11 cellular contexts compared by ENCODE assay signal in the genomic region with DNA sequence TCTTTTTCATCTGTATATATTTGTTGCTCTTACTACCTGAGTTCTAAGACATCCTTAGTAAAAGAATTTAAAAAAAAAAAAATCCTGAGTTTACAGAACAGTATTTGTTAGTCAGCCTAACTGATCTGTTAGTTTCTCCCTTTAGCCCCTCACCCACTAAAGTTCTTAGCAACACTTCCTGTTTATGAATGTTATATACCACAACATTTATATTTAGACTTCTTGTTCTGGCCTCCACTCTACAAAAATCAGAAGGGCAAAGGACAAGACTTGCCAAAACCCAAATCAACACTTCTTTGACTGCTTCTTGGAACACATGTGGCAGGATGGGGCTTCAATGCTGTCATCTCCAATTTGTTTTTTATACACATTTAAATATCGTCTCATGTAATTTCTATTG.
DNase-seq lines count a peak whose midpoint lies in the region; ATAC-seq and TF ChIP-seq lines count a peak whose summit lies in the region.
"Had no signal": no experiment of that assay in that cellular context is flagged by ENCODE, and none has a peak within 500 bp of the region (broad histone marks: within the 10 kb centered on the region; RNA-seq: fewer than 3 reads in every experiment).

No MANE protein-coding gene starts in this region.

- H3K9me3 ChIP-seq in psoas muscle: no peaks in the 10 kb centered on the region
- H3K9me3 ChIP-seq: A549, upper lobe of left lung had no signal

- no peaks in the 10 kb centered on the region for H3K27me3 ChIP-seq in psoas muscle (ENCODE audit: insufficient read depth in 3 of 3, low read length in 2 of 3)
- H3K27me3 ChIP-seq: upper lobe of left lung had no signal

- POLR2A ChIA-PET in activated CD8-positive, alpha-beta T cell treated with anti-CD3 and anti-CD28 coated beads, Interleukin-2, amount 10 ng/mL, durations not matched to agents 7 days and 5 days (lab: Charles Lee): no interaction called here

- peak; percentile 73 for ATAC-seq in activated CD8-positive, alpha-beta memory T cell treated with anti-CD3 and anti-CD28 coated beads, Interleukin-2, amount 10 ng/mL, durations not matched to agents 7 days and 5 days
- ATAC-seq in HG03159 (IDR thresholded peaks at IDR 0.05; ENCODE audit: unreplicated experiment): peak; percentile 63
- ATAC-seq in activated CD8-positive, alpha-beta T cell treated with anti-CD3 and anti-CD28 coated beads, Interleukin-2, amount 10 ng/mL, durations not matched to agents 7 days and 5 days: peak; percentile 70
- no peak for ATAC-seq in stimulated activated memory B cell treated with anti-CD40 and anti-IgM and Interleukin-4, amounts not matched to agents 10 μg/mL and 1 μg/mL and 100 μg/mL, for 72 hours
- no peak for ATAC-seq in HG02759 (IDR thresholded peaks at IDR 0.05; ENCODE audit: unreplicated experiment)
- no peak for ATAC-seq in psoas muscle
- ATAC-seq: A549 had no signal

- H3K27ac ChIP-seq in psoas muscle: no peak overlapping the region
- H3K27ac ChIP-seq: A549, upper lobe of left lung had no signal

- peaks cover 61% of the 10 kb centered on the region for H3K4me1 Mint-ChIP-seq in activated CD8-positive, alpha-beta memory T cell treated with anti-CD3 and anti-CD28 coated beads, Interleukin-2, amount 10 ng/mL, durations not matched to agents 7 days and 5 days
- peaks cover 72% of the 10 kb centered on the region for H3K4me1 Mint-ChIP-seq in activated CD8-positive, alpha-beta T cell treated with anti-CD3 and anti-CD28 coated beads, Interleukin-2, amount 10 ng/mL, durations not matched to agents 7 days and 5 days (ENCODE audit: low read depth)
- H3K4me1 Mint-ChIP-seq in stimulated activated memory B cell treated with anti-CD40 and anti-IgM and Interleukin-4, amounts not matched to agents 10 μg/mL and 1 μg/mL and 100 μg/mL, for 72 hours: peaks cover 79% of the 10 kb centered on the region

- DNase-seq in activated CD8-positive, alpha-beta memory T cell treated with anti-CD3 and anti-CD28 coated beads, Interleukin-2, amount 10 ng/mL, durations not matched to agents 7 days and 5 days: no peak
- no peak for DNase-seq in activated CD8-positive, alpha-beta memory T cell treated with anti-CD3 and anti-CD28 coated beads for 24 hours
- peak; percentile 26 for DNase-seq in activated CD8-positive, alpha-beta T cell treated with anti-CD3 and anti-CD28 coated beads, Interleukin-2, amount 10 ng/mL, durations not matched to agents 7 days and 5 days
- DNase-seq in posterior cingulate gyrus (no peak), psoas muscle (no peak)
- DNase-seq: NCI-H1694 treated with DMSO at 0.1 percent for 48 hours, upper lobe of left lung had no signal

- intact Hi-C loops in posterior cingulate gyrus (cut with DNase I) (no loop called here), psoas muscle (cut with DNase I) (no loop called here)

- no peaks in the 10 kb centered on the region for H3K27me3 Mint-ChIP-seq in activated CD8-positive, alpha-beta memory T cell treated with anti-CD3 and anti-CD28 coated beads, Interleukin-2, amount 10 ng/mL, durations not matched to agents 7 days and 5 days
- H3K27me3 Mint-ChIP-seq in activated CD8-positive, alpha-beta T cell treated with anti-CD3 and anti-CD28 coated beads, Interleukin-2, amount 10 ng/mL, durations not matched to agents 7 days and 5 days (ENCODE audit: low read depth): no peaks in the 10 kb centered on the region
- no peaks in the 10 kb centered on the region for H3K27me3 Mint-ChIP-seq in stimulated activated memory B cell treated with anti-CD40 and anti-IgM and Interleukin-4, amounts not matched to agents 10 μg/mL and 1 μg/mL and 100 μg/mL, for 72 hours

- TF ChIP-seq CTCF in psoas muscle (IDR thresholded peaks at IDR 0.05): no peak

- peaks cover 3% of the 10 kb centered on the region for H3K9me3 Mint-ChIP-seq in activated CD8-positive, alpha-beta memory T cell treated with anti-CD3 and anti-CD28 coated beads, Interleukin-2, amount 10 ng/mL, durations not matched to agents 7 days and 5 days (ENCODE audit: low read depth)
- H3K9me3 Mint-ChIP-seq in activated CD8-positive, alpha-beta T cell treated with anti-CD3 and anti-CD28 coated beads, Interleukin-2, amount 10 ng/mL, durations not matched to agents 7 days and 5 days (ENCODE audit: insufficient read depth): no peaks in the 10 kb centered on the region
- H3K9me3 Mint-ChIP-seq in stimulated activated memory B cell treated with anti-CD40 and anti-IgM and Interleukin-4, amounts not matched to agents 10 μg/mL and 1 μg/mL and 100 μg/mL, for 72 hours: no peaks in the 10 kb centered on the region

- peaks cover 27% of the 10 kb centered on the region for H3K36me3 Mint-ChIP-seq in activated CD8-positive, alpha-beta memory T cell treated with anti-CD3 and anti-CD28 coated beads, Interleukin-2, amount 10 ng/mL, durations not matched to agents 7 days and 5 days
- H3K36me3 Mint-ChIP-seq in activated CD8-positive, alpha-beta T cell treated with anti-CD3 and anti-CD28 coated beads, Interleukin-2, amount 10 ng/mL, durations not matched to agents 7 days and 5 days (ENCODE audit: low read depth): peaks cover 63% of the 10 kb centered on the region
- H3K36me3 Mint-ChIP-seq in stimulated activated memory B cell treated with anti-CD40 and anti-IgM and Interleukin-4, amounts not matched to agents 10 μg/mL and 1 μg/mL and 100 μg/mL, for 72 hours: peaks cover 63% of the 10 kb centered on the region

- no peaks in the 10 kb centered on the region for H3K4me1 ChIP-seq in psoas muscle
- H3K4me1 ChIP-seq: A549 had no signal

- WGBS in psoas muscle, 3 donors: 65 to 84% (median 66%) methylated on average over 1 of the region's 1 CpG

- peak overlapping the region; percentile 50 for H3K27ac Mint-ChIP-seq in activated CD8-positive, alpha-beta memory T cell treated with anti-CD3 and anti-CD28 coated beads, Interleukin-2, amount 10 ng/mL, durations not matched to agents 7 days and 5 days
- H3K27ac Mint-ChIP-seq in activated CD8-positive, alpha-beta T cell treated with anti-CD3 and anti-CD28 coated beads, Interleukin-2, amount 10 ng/mL, durations not matched to agents 7 days and 5 days: peak overlapping the region; percentile 68
- peak overlapping the region; percentile 64 for H3K27ac Mint-ChIP-seq in stimulated activated memory B cell treated with anti-CD40 and anti-IgM and Interleukin-4, amounts not matched to agents 10 μg/mL and 1 μg/mL and 100 μg/mL, for 72 hours

- no peak overlapping the region for H3K4me3 ChIP-seq in psoas muscle
- H3K4me3 ChIP-seq: A549, upper lobe of left lung had no signal

- CTCF ChIA-PET in activated CD8-positive, alpha-beta memory T cell treated with anti-CD3 and anti-CD28 coated beads, Interleukin-2, amount 10 ng/mL, durations not matched to agents 7 days and 5 days (lab: Charles Lee): interaction anchor here (1.0 kb wide), 1 partner anchor 41 kb away, joined by 3 read pairs; no protein-coding TSS in a partner anchor
- CTCF ChIA-PET in activated CD8-positive, alpha-beta T cell treated with anti-CD3 and anti-CD28 coated beads, Interleukin-2, amount 10 ng/mL, durations not matched to agents 7 days and 5 days (lab: Charles Lee): interaction anchor here (1.0 kb wide), 1 partner anchor 86 kb away, joined by 3 read pairs; no protein-coding TSS in a partner anchor

- H3K4me3 Mint-ChIP-seq in activated CD8-positive, alpha-beta memory T cell treated with anti-CD3 and anti-CD28 coated beads, Interleukin-2, amount 10 ng/mL, durations not matched to agents 7 days and 5 days: no peak overlapping the region
- no peak overlapping the region for H3K4me3 Mint-ChIP-seq in activated CD8-positive, alpha-beta T cell treated with anti-CD3 and anti-CD28 coated beads, Interleukin-2, amount 10 ng/mL, durations not matched to agents 7 days and 5 days
- H3K4me3 Mint-ChIP-seq in stimulated activated memory B cell treated with anti-CD40 and anti-IgM and Interleukin-4, amounts not matched to agents 10 μg/mL and 1 μg/mL and 100 μg/mL, for 72 hours: no peak overlapping the region

- no peaks in the 10 kb centered on the region for H3K36me3 ChIP-seq in psoas muscle (ENCODE audit: insufficient read depth in 1 of 2, low read depth in 1 of 2)
- H3K36me3 ChIP-seq: upper lobe of left lung had no signal

Comparison
In these comparisons a context has a peak if more than half of its experiments do, and no peak if none do; other contexts are left out.
1. ATAC-seq: peak in activated CD8-positive, alpha-beta memory T cell treated with anti-CD3 and anti-CD28 coated beads, Interleukin-2, amount 10 ng/mL, durations not matched to agents 7 days and 5 days (single experiment), HG03159 (single experiment) and activated CD8-positive, alpha-beta T cell treated with anti-CD3 and anti-CD28 coated beads, Interleukin-2, amount 10 ng/mL, durations not matched to agents 7 days and 5 days (single experiment); none in stimulated activated memory B cell treated with anti-CD40 and anti-IgM and Interleukin-4, amounts not matched to agents 10 μg/mL and 1 μg/mL and 100 μg/mL, for 72 hours (single experiment), HG02759 (single experiment) and psoas muscle (0 of 4).
2. Peak in every context shown above with its lines, with median percentiles within 50 percentile points of each other: H3K27ac Mint-ChIP-seq.